34 cellular contexts compared by ENCODE assay signal in the genomic region with DNA sequence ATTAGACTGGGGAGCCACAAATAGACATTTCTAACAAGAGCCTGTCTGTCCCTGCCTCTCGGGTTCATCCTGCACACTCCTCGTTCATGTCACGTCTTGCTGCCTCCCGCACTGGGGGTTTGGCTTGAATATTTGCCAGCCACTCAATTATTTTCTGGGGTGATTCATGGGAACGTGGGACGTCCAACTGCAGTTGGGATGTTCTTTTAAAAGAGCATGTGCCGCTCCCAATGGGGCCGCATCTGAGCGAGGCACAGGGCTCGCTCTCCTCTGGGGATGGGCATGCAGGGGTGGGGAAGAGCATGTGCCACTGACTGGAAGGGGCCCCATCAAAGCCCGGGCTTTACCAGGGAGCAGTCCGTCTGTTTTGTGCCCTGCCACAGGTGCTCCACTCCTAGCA. TPM values are rescaled to one million over a fixed set of nuclear protein-coding genes. Genes with fewer than 3 reads are reported as not detected.
DNase-seq lines count a peak whose midpoint lies in the region; ATAC-seq, FAIRE-seq and TF ChIP-seq lines count a peak whose summit lies in the region.
"Had no signal": no experiment of that assay in that cellular context is flagged by ENCODE, and none has a peak within 500 bp of the region (broad histone marks: within the 10 kb centered on the region; RNA-seq: fewer than 3 reads in every experiment).

No MANE protein-coding gene starts in this region.

- DNase-seq in activated CD8-positive, alpha-beta memory T cell treated with anti-CD3 and anti-CD28 coated beads, Interleukin-2, amount 10 ng/mL, durations not matched to agents 7 days and 5 days, result peak; percentile 15
- no peak for DNase-seq in activated CD8-positive, alpha-beta memory T cell treated with anti-CD3 and anti-CD28 coated beads, Interleukin-2, amount 50 U/mL, for 4 hours
- DNase-seq in MCF 10A (ENCODE audit: unreplicated experiment), result peak; percentile 61
- peak in 22 of 42 donors; percentile 6 to 70 (median 23) for DNase-seq in head of caudate nucleus
- no peak for DNase-seq in urothelium cell line (ENCODE audit: low spot score)
- DNase-seq in stomach, result no peak
- no peak for DNase-seq in NCI-H446 treated with DMSO at 0.1 percent for 48 hours (lab: John Stamatoyannopoulos, UW)
- no peak for DNase-seq in middle frontal gyrus (ENCODE audit: extremely low spot score, low spot score)
- DNase-seq: 8988T; activated CD4-positive, alpha-beta T cell treated with anti-CD3 and anti-CD28 coated beads for 36 hours; activated CD8-positive, alpha-beta T cell treated with anti-CD3 and anti-CD28 coated beads for 36 hours; CD4-positive, CD25-positive, alpha-beta regulatory T cell; colonic mucosa; effector CD4-positive, alpha-beta T cell; islet precursor cell; left ventricle myocardium superior; midbrain; NCI-H1417 treated with DMSO at 0.1 percent for 48 hours; NCI-H2081; NCI-H2227 treated with DMSO at 0.1 percent for 48 hours; NCI-H69; PC-9; SIG-M5; stimulated activated naive B cell treated with anti-CD40 and anti-IgM and Interleukin-4, amounts not matched to agents 10 μg/mL and 1 μg/mL and 100 μg/mL, for 72 hours had no signal

- CTCF ChIA-PET in activated CD8-positive, alpha-beta memory T cell treated with anti-CD3 and anti-CD28 coated beads, Interleukin-2, amount 10 ng/mL, durations not matched to agents 7 days and 5 days (lab: Charles Lee), result no interaction called here
- CTCF ChIA-PET in MCF 10A (lab: Yijun Ruan, JAX), result no interaction called here

- WGBS in stomach, 5 donors, result 48 to 62% (median 53%) methylated on average over 12 of the region's 12 CpGs

- no peaks in the 10 kb centered on the region for H3K4me1 Mint-ChIP-seq in activated CD8-positive, alpha-beta memory T cell treated with anti-CD3 and anti-CD28 coated beads, Interleukin-2, amount 10 ng/mL, durations not matched to agents 7 days and 5 days
- peaks cover 12% of the 10 kb centered on the region for H3K4me1 Mint-ChIP-seq in MCF 10A (ENCODE audit: insufficient read depth, unreplicated experiment)
- H3K4me1 Mint-ChIP-seq: activated CD4-positive, alpha-beta T cell treated with anti-CD3 and anti-CD28 coated beads for 36 hours; activated naive CD4-positive, alpha-beta T cell treated with anti-CD3 and anti-CD28 coated beads, Interleukin-2, amount 50 U/mL, for 24 hours; CD4-positive, CD25-positive, alpha-beta regulatory T cell had no signal

- no peak for TF ChIP-seq EP300 in stomach (IDR thresholded peaks at IDR 0.05)

- TF ChIP-seq CTCF in MCF 10A (IDR thresholded peaks at IDR 0.05; ENCODE audit: unreplicated experiment) (no peak), stomach (IDR thresholded peaks at IDR 0.05) (no peak)

- TF ChIP-seq POLR2A in stomach (IDR thresholded peaks at IDR 0.05), result no peak

- POLR2A ChIA-PET in MCF 10A (lab: Yijun Ruan, JAX), result no interaction called here

- H3K27ac Mint-ChIP-seq in activated CD8-positive, alpha-beta memory T cell treated with anti-CD3 and anti-CD28 coated beads, Interleukin-2, amount 10 ng/mL, durations not matched to agents 7 days and 5 days, result no peak overlapping the region
- no peak overlapping the region for H3K27ac Mint-ChIP-seq in MCF 10A (ENCODE audit: low read depth, unreplicated experiment)
- H3K27ac Mint-ChIP-seq: activated CD4-positive, alpha-beta T cell treated with anti-CD3 and anti-CD28 coated beads for 36 hours; activated CD8-positive, alpha-beta T cell treated with anti-CD3 and anti-CD28 coated beads for 36 hours; activated naive CD4-positive, alpha-beta T cell treated with anti-CD3 and anti-CD28 coated beads, Interleukin-2, amount 50 U/mL, for 24 hours; naive thymus-derived CD4-positive, alpha-beta T cell; stimulated activated naive B cell treated with anti-CD40 and anti-IgM and Interleukin-4, amounts not matched to agents 10 μg/mL and 1 μg/mL and 100 μg/mL, for 72 hours had no signal

- no peaks in the 10 kb centered on the region for H3K4me1 ChIP-seq in stomach
- H3K4me1 ChIP-seq: colonic mucosa, prostate gland, upper lobe of left lung had no signal

- H3K27ac ChIP-seq in stomach, result no peak overlapping the region
- H3K27ac ChIP-seq: colonic mucosa, HL-60, KMS-11, neutrophil, PC-9, prostate gland, upper lobe of left lung had no signal

- H3K9me3 Mint-ChIP-seq in activated CD8-positive, alpha-beta memory T cell treated with anti-CD3 and anti-CD28 coated beads, Interleukin-2, amount 10 ng/mL, durations not matched to agents 7 days and 5 days (ENCODE audit: low read depth), result peaks cover under 1% of the 10 kb centered on the region
- peaks cover under 1% of the 10 kb centered on the region for H3K9me3 Mint-ChIP-seq in MCF 10A (ENCODE audit: unreplicated experiment)
- H3K9me3 Mint-ChIP-seq: activated naive CD4-positive, alpha-beta T cell treated with anti-CD3 and anti-CD28 coated beads, Interleukin-2, amount 50 U/mL, for 24 hours had no signal

- intact Hi-C loops in MCF 10A (cut with micrococcal nuclease) (no loop called here), head of caudate nucleus (cut with DNase I) (no loop called here), stomach (cut with DNase I; ENCODE audit: low total_unique reads) (no loop called here)

- H3K36me3 Mint-ChIP-seq in activated CD8-positive, alpha-beta memory T cell treated with anti-CD3 and anti-CD28 coated beads, Interleukin-2, amount 10 ng/mL, durations not matched to agents 7 days and 5 days, result no peaks in the 10 kb centered on the region
- no peaks in the 10 kb centered on the region for H3K36me3 Mint-ChIP-seq in MCF 10A (ENCODE audit: insufficient read depth, unreplicated experiment)
- H3K36me3 Mint-ChIP-seq: activated naive CD4-positive, alpha-beta T cell treated with anti-CD3 and anti-CD28 coated beads, Interleukin-2, amount 50 U/mL, for 24 hours; CD4-positive, CD25-positive, alpha-beta regulatory T cell; stimulated activated naive B cell treated with anti-CD40 and anti-IgM and Interleukin-4, amounts not matched to agents 10 μg/mL and 1 μg/mL and 100 μg/mL, for 72 hours had no signal

- H3K4me3 Mint-ChIP-seq in activated CD8-positive, alpha-beta memory T cell treated with anti-CD3 and anti-CD28 coated beads, Interleukin-2, amount 10 ng/mL, durations not matched to agents 7 days and 5 days, result no peak overlapping the region
- no peak overlapping the region for H3K4me3 Mint-ChIP-seq in MCF 10A (ENCODE audit: unreplicated experiment)
- H3K4me3 Mint-ChIP-seq: activated CD4-positive, alpha-beta T cell treated with anti-CD3 and anti-CD28 coated beads for 36 hours; activated CD8-positive, alpha-beta T cell treated with anti-CD3 and anti-CD28 coated beads for 36 hours; activated naive CD4-positive, alpha-beta T cell treated with anti-CD3 and anti-CD28 coated beads, Interleukin-2, amount 50 U/mL, for 24 hours; CD4-positive, CD25-positive, alpha-beta regulatory T cell; stimulated activated naive B cell treated with anti-CD40 and anti-IgM and Interleukin-4, amounts not matched to agents 10 μg/mL and 1 μg/mL and 100 μg/mL, for 72 hours had no signal

- no TSS peak for BruUV-seq in MCF 10A (replicated peaks; lab: Mats Ljungman, UMichigan)

- FAIRE-seq in urothelium cell line (lab: Jason Lieb, UNC), result peak; percentile 48
- FAIRE-seq: H54 had no signal

- H3K9me3 ChIP-seq in stomach, result peaks cover 0 to 21% (median 10%) of the 10 kb centered on the region in 4 donors
- H3K9me3 ChIP-seq: colonic mucosa, neutrophil, prostate gland had no signal

- H3K36me3 ChIP-seq in stomach, result no peaks in the 10 kb centered on the region
- H3K36me3 ChIP-seq: colonic mucosa, neutrophil, prostate gland, upper lobe of left lung had no signal

- no peak overlapping the region for H3K4me3 ChIP-seq in stomach
- H3K4me3 ChIP-seq: colonic mucosa, PC-9, prostate gland, upper lobe of left lung had no signal

- no peak for ATAC-seq in activated CD8-positive, alpha-beta memory T cell treated with anti-CD3 and anti-CD28 coated beads, Interleukin-2, amount 10 ng/mL, durations not matched to agents 7 days and 5 days
- ATAC-seq: activated CD4-positive, alpha-beta T cell treated with anti-CD3 and anti-CD28 coated beads for 36 hours; activated CD8-positive, alpha-beta T cell treated with anti-CD3 and anti-CD28 coated beads for 36 hours; left ventricle myocardium superior; naive thymus-derived CD4-positive, alpha-beta T cell; stimulated activated naive B cell treated with anti-CD40 and anti-IgM and Interleukin-4, amounts not matched to agents 10 μg/mL and 1 μg/mL and 100 μg/mL, for 72 hours had no signal

- peaks cover 0 to 6% (median 0%) of the 10 kb centered on the region in 3 donors for H3K27me3 ChIP-seq in stomach
- H3K27me3 ChIP-seq: colonic mucosa, upper lobe of left lung had no signal

- peaks cover 19% of the 10 kb centered on the region for H3K27me3 Mint-ChIP-seq in activated CD8-positive, alpha-beta memory T cell treated with anti-CD3 and anti-CD28 coated beads, Interleukin-2, amount 10 ng/mL, durations not matched to agents 7 days and 5 days
- peaks cover 33% of the 10 kb centered on the region for H3K27me3 Mint-ChIP-seq in MCF 10A (ENCODE audit: insufficient read depth, unreplicated experiment)

RNA-seq across cellular contexts. Expression of a gene that starts 43.4 kb away (rescaled TPM):
- total RNA-seq in activated CD8-positive, alpha-beta memory T cell treated with anti-CD3 and anti-CD28 coated beads, Interleukin-2, amount 10 ng/mL, durations not matched to agents 7 days and 5 days, result 100 to 1,000 TPM; 125 to 170 TPM
- 0.23 TPM in 1 of 2 replicates, not detected in the other for total RNA-seq in MCF 10A (2022)
- 10 to 100 TPM; 12.3 to 78.2 (median 51.9) TPM for total RNA-seq in stomach
- 1 to 10 TPM; 5.7 to 7.3 (median 5.9) TPM for polyA plus RNA-seq in stomach
- total RNA-seq: epithelial cell of proximal tubule, fibroblast of villous mesenchyme, PC-9 had no signal

Comparison
In these comparisons a context has a peak if more than half of its experiments do, and no peak if none do; other contexts are left out.
1. DNase-seq: peak in activated CD8-positive, alpha-beta memory T cell treated with anti-CD3 and anti-CD28 coated beads, Interleukin-2, amount 10 ng/mL, durations not matched to agents 7 days and 5 days (single experiment), MCF 10A (single experiment) and head of caudate nucleus (22 of 42); none in activated CD8-positive, alpha-beta memory T cell treated with anti-CD3 and anti-CD28 coated beads, Interleukin-2, amount 50 U/mL, for 4 hours (single experiment), urothelium cell line (single experiment), stomach (single experiment), NCI-H446 treated with DMSO at 0.1 percent for 48 hours (single experiment) and middle frontal gyrus (single experiment).
2. RNA of a gene that starts 43.4 kb away (total RNA-seq): 125 to 170 TPM in activated CD8-positive, alpha-beta memory T cell treated with anti-CD3 and anti-CD28 coated beads, Interleukin-2, amount 10 ng/mL, durations not matched to agents 7 days and 5 days and 12.3 to 78.2 TPM in stomach; 0.23 TPM in MCF 10A; every median in the first group is over 10 times any median in the second.